ENCODE assay signal across 19 cellular contexts in the genomic region with DNA sequence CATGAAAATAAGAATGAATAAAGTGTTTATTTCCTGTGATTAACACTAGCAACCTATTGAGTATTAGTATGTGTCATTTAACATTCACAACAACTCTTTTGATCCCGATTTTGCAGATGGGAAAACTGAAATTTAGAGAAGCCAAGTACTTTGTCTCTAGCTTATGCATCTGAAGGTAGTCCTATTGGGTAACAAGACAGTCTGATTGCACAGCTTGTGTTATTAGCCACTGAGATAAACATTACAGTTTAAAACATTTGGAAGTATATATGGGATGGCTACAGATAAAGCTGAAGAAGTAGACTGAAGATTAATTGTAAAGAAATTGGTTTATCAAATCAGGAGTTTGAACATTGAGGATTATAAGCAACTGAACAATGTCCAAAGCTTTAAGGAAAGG.
DNase-seq lines count a peak whose midpoint lies in the region; ATAC-seq, FAIRE-seq and TF ChIP-seq lines count a peak whose summit lies in the region.
"Had no signal": no experiment of that assay in that cellular context is flagged by ENCODE, and none has a peak within 500 bp of the region (broad histone marks: within the 10 kb centered on the region; RNA-seq: fewer than 3 reads in every experiment).

No MANE protein-coding gene starts in this region.

- CTCF ChIA-PET in PC-3 (lab: Charles Lee): no interaction called here

- no peak for TF ChIP-seq CTCF in PC-3 (conservative IDR thresholded peaks at IDR 0.05; ENCODE audit: low read depth, low read length)
- TF ChIP-seq CTCF in astrocyte (IDR thresholded peaks at IDR 0.05; ENCODE audit: insufficient read depth, low read depth, low read length): no peak
- no peak for TF ChIP-seq CTCF in fibroblast of villous mesenchyme (IDR thresholded peaks at IDR 0.05; ENCODE audit: insufficient read depth, low read depth, low read length)
- no peak for TF ChIP-seq CTCF in osteocyte (IDR thresholded peaks at IDR 0.05)

- H3K9me3 Mint-ChIP-seq in astrocyte (ENCODE audit: unreplicated experiment) (peaks cover 2% of the 10 kb centered on the region), osteocyte (ENCODE audit: unreplicated experiment) (peaks cover 10% of the 10 kb centered on the region)
- peaks cover 2 to 4% of the 10 kb centered on the region in 2 donors for H3K9me3 Mint-ChIP-seq in stimulated activated naive B cell treated with anti-CD40 and anti-IgM and Interleukin-4, amounts not matched to agents 10 μg/mL and 1 μg/mL and 100 μg/mL, for 72 hours

- H3K9me3 ChIP-seq in PC-3 (ENCODE audit: low read length) (no peaks in the 10 kb centered on the region), astrocyte (ENCODE audit: insufficient read depth, low read depth, low read length) (no peaks in the 10 kb centered on the region)
- H3K9me3 ChIP-seq: SK-N-SH had no signal

- H4K20me1 ChIP-seq in PC-3 (ENCODE audit: low read length) (no peaks in the 10 kb centered on the region), astrocyte (ENCODE audit: insufficient read depth, low read length) (no peaks in the 10 kb centered on the region)

- H3K27ac ChIP-seq in PC-3 (ENCODE audit: low read length) (peak overlapping the region; percentile 86), astrocyte (ENCODE audit: low read depth, low read length) (no peak overlapping the region)

- H3K4me1 ChIP-seq in PC-3 (ENCODE audit: insufficient read depth, low read length) (peaks cover 37% of the 10 kb centered on the region), astrocyte (ENCODE audit: insufficient read depth, low read length) (peaks cover 44% of the 10 kb centered on the region)

- intact Hi-C loops in PC-3 (cut with micrococcal nuclease): no loop called here

- no peak overlapping the region for H3K9ac ChIP-seq in PC-3 (ENCODE audit: low read length)
- no peak overlapping the region for H3K9ac ChIP-seq in astrocyte (ENCODE audit: low read length)
- H3K9ac ChIP-seq: SK-N-SH had no signal

- no peak for ATAC-seq in PC-3
- ATAC-seq in stimulated activated naive B cell treated with anti-CD40 and anti-IgM and Interleukin-4, amounts not matched to agents 10 μg/mL and 1 μg/mL and 100 μg/mL, for 72 hours (replicated peaks): no peak
- no peak for ATAC-seq in GM18861 (IDR thresholded peaks at IDR 0.05; ENCODE audit: unreplicated experiment)

- no peaks in the 10 kb centered on the region for H3K9me2 ChIP-seq in PC-3 (replicated peaks; ENCODE audit: low read length)
- H3K9me2 ChIP-seq: SK-N-SH had no signal

- POLR2A ChIA-PET in PC-3 (lab: Charles Lee; ENCODE audit: unreplicated experiment): no interaction called here

- no peak for DNase-seq in PC-3
- DNase-seq in astrocyte (ENCODE audit: low read depth): no peak
- DNase-seq in fibroblast of villous mesenchyme (ENCODE audit: low read depth): peak; percentile 66
- no peak for DNase-seq in osteocyte (ENCODE audit: extremely low spot score, unreplicated experiment)
- no peak for DNase-seq in stimulated activated naive B cell treated with anti-CD40 and anti-IgM and Interleukin-4, amounts not matched to agents 10 μg/mL and 1 μg/mL and 100 μg/mL, for 72 hours
- no peak for DNase-seq in effector CD4-positive, alpha-beta T cell
- DNase-seq in stimulated activated CD8-positive, alpha-beta memory T cell treated with anti-CD3 and anti-CD28 coated beads, Interleukin-4, amount 100 ng/mL, for 48 hours: no peak
- DNase-seq: Karpas-422, NCI-H1092, NCI-H1417 treated with DMSO at 0.1 percent for 48 hours, NCI-H1694 treated with DMSO at 0.1 percent for 48 hours, NCI-H2081, NCI-H2227 treated with DMSO at 0.1 percent for 48 hours, NCI-H526 treated with DMSO at 0.1 percent for 48 hours, SIG-M5, SK-N-SH had no signal

- no peak for FAIRE-seq in astrocyte (lab: Jason Lieb, UNC)
- FAIRE-seq: G401.6, RCC 7860 had no signal

- no peaks in the 10 kb centered on the region for H3K27me3 Mint-ChIP-seq in astrocyte (ENCODE audit: low read depth, unreplicated experiment)
- no peaks in the 10 kb centered on the region for H3K27me3 Mint-ChIP-seq in osteocyte (ENCODE audit: unreplicated experiment)
- no peaks in the 10 kb centered on the region for H3K27me3 Mint-ChIP-seq in stimulated activated naive B cell treated with anti-CD40 and anti-IgM and Interleukin-4, amounts not matched to agents 10 μg/mL and 1 μg/mL and 100 μg/mL, for 72 hours

- peaks cover 22% of the 10 kb centered on the region for H3K4me1 Mint-ChIP-seq in astrocyte (ENCODE audit: low read depth, unreplicated experiment)
- H3K4me1 Mint-ChIP-seq in osteocyte (ENCODE audit: unreplicated experiment): peaks cover 64% of the 10 kb centered on the region
- no peaks in the 10 kb centered on the region for H3K4me1 Mint-ChIP-seq in stimulated activated naive B cell treated with anti-CD40 and anti-IgM and Interleukin-4, amounts not matched to agents 10 μg/mL and 1 μg/mL and 100 μg/mL, for 72 hours

- H3K27ac Mint-ChIP-seq in astrocyte (ENCODE audit: unreplicated experiment) (no peak overlapping the region), osteocyte (ENCODE audit: unreplicated experiment) (peak overlapping the region; percentile 45)
- H3K27ac Mint-ChIP-seq in stimulated activated naive B cell treated with anti-CD40 and anti-IgM and Interleukin-4, amounts not matched to agents 10 μg/mL and 1 μg/mL and 100 μg/mL, for 72 hours: no peak overlapping the region

- H3K36me3 Mint-ChIP-seq in astrocyte (ENCODE audit: low read depth, unreplicated experiment) (no peaks in the 10 kb centered on the region), osteocyte (ENCODE audit: unreplicated experiment) (no peaks in the 10 kb centered on the region)
- no peaks in the 10 kb centered on the region for H3K36me3 Mint-ChIP-seq in stimulated activated naive B cell treated with anti-CD40 and anti-IgM and Interleukin-4, amounts not matched to agents 10 μg/mL and 1 μg/mL and 100 μg/mL, for 72 hours

- no peak overlapping the region for H2AFZ ChIP-seq in PC-3 (ENCODE audit: low read length)
- H2AFZ ChIP-seq in astrocyte (ENCODE audit: low read depth, low read length): no peak overlapping the region

- H3K4me2 ChIP-seq in PC-3 (ENCODE audit: low read length) (no peak overlapping the region), astrocyte (ENCODE audit: low read length) (no peak overlapping the region)
- H3K4me2 ChIP-seq: SK-N-SH had no signal

- H3K4me3 ChIP-seq in PC-3 (ENCODE audit: low read length) (no peak overlapping the region), astrocyte (ENCODE audit: insufficient read depth, low read depth, low read length) (no peak overlapping the region), fibroblast of villous mesenchyme (ENCODE audit: low read depth, low read length) (no peak overlapping the region)

- H3K27me3 ChIP-seq in PC-3 (ENCODE audit: low read length) (no peaks in the 10 kb centered on the region), astrocyte (ENCODE audit: insufficient read depth, low read length) (no peaks in the 10 kb centered on the region)

- no TSS peak for BruUV-seq in PC-3 (replicated peaks; lab: Mats Ljungman, UMichigan)

- H3F3A ChIP-seq in PC-3 (ENCODE audit: low read length, unreplicated experiment): peaks cover 10% of the 10 kb centered on the region

- H3K4me3 Mint-ChIP-seq in astrocyte (ENCODE audit: unreplicated experiment) (peak overlapping the region; percentile 69), osteocyte (ENCODE audit: unreplicated experiment) (no peak overlapping the region)
- H3K4me3 Mint-ChIP-seq in stimulated activated naive B cell treated with anti-CD40 and anti-IgM and Interleukin-4, amounts not matched to agents 10 μg/mL and 1 μg/mL and 100 μg/mL, for 72 hours: no peak overlapping the region

- no peaks in the 10 kb centered on the region for H3K79me2 ChIP-seq in PC-3 (ENCODE audit: low read length)
- no peaks in the 10 kb centered on the region for H3K79me2 ChIP-seq in astrocyte (ENCODE audit: insufficient read depth, low read length)

- H3K36me3 ChIP-seq in PC-3 (ENCODE audit: low read depth, low read length): no peaks in the 10 kb centered on the region
- H3K36me3 ChIP-seq in astrocyte (ENCODE audit: insufficient read depth, low read length): no peaks in the 10 kb centered on the region
